In the genomic region with DNA sequence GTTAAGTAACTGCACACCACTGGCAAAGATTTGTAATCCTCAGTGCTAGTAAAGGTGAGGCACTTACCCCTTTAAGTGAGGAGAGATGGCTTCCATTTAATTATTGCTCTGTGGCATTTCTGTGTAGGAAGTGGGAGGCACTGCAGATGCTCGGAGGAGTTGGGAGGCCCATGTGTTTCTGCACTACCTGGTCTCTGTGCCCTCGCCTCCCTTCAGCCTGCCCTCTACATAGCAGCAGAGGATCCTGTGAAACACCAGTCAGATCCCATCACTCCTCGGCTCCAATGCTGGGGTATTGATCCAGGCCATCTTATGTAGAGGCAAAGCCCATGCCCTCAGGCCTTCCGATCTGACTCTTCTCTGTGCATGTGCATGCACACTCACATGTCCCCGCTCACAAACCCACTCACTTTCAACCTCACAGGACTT, we compare ENCODE assay signal across 8 cellular contexts.
DNase-seq lines count a peak whose midpoint lies in the region; TF ChIP-seq lines count a peak whose summit lies in the region.

No MANE protein-coding gene starts in this region.

- POLR2A ChIA-PET in CD8-positive, alpha-beta memory T cell (lab: Charles Lee) = no interaction called here

- H3K4me3 Mint-ChIP-seq in CD8-positive, alpha-beta memory T cell = peak overlapping the region; percentile 75 to 95 (median 87)
- peak overlapping the region; percentile 77 for H3K4me3 Mint-ChIP-seq in activated T-cell treated with anti-CD3 and anti-CD28 coated beads, Interleukin-2, amount 50 U/mL, for 24 hours

- peaks cover 20% of the 10 kb centered on the region for H3K4me1 ChIP-seq in CD8-positive, alpha-beta memory T cell (ENCODE audit: insufficient read depth, low read length)
- peaks cover 72% of the 10 kb centered on the region for H3K4me1 ChIP-seq in mononuclear cell (ENCODE audit: insufficient read depth, low read length)

- peak in 2 of 5 donors; percentile 13 to 15 for DNase-seq in CD8-positive, alpha-beta memory T cell
- DNase-seq in HL-60 (ENCODE audit: low read depth in 1 of 2, low spot score in 1 of 2) = peak in 1 of 2 experiments; percentile 63
- DNase-seq in activated T-cell treated with anti-CD3 and anti-CD28 coated beads, Interleukin-2, amount 50 U/mL, for 24 hours = peak; percentile 47
- no peak for DNase-seq in H7
- DNase-seq in NCI-H774 (lab: John Stamatoyannopoulos, UW) = no peak
- no peak for DNase-seq in SHP77 treated with DMSO at 0.1 percent for 48 hours (lab: John Stamatoyannopoulos, UW)
- DNase-seq in activated gamma-delta T cell treated with Interleukin-2 at 50 U/mL for 16 hours = no peak

- peak overlapping the region; percentile 39 for H3K27ac ChIP-seq in CD8-positive, alpha-beta memory T cell (ENCODE audit: low read depth, low read length)
- peak overlapping the region; percentile 91 for H3K27ac ChIP-seq in HL-60 (replicated peaks)

- no peaks in the 10 kb centered on the region for H3K36me3 ChIP-seq in CD8-positive, alpha-beta memory T cell (ENCODE audit: insufficient read depth, low read length)
- H3K36me3 ChIP-seq in H7 (replicated peaks; ENCODE audit: control insufficient read depth, insufficient read depth, low read length) = no peaks in the 10 kb centered on the region

- H3K36me3 Mint-ChIP-seq in CD8-positive, alpha-beta memory T cell = peaks cover 0 to 4% (median 2%) of the 10 kb centered on the region in 3 donors
- H3K36me3 Mint-ChIP-seq in activated T-cell treated with anti-CD3 and anti-CD28 coated beads, Interleukin-2, amount 50 U/mL, for 24 hours (ENCODE audit: low read depth) = no peaks in the 10 kb centered on the region

- no peaks in the 10 kb centered on the region for H3K9me3 ChIP-seq in CD8-positive, alpha-beta memory T cell (ENCODE audit: low read length)
- no peaks in the 10 kb centered on the region for H3K9me3 ChIP-seq in mononuclear cell (ENCODE audit: low read depth, low read length)

- H3K27me3 Mint-ChIP-seq in CD8-positive, alpha-beta memory T cell = no peaks in the 10 kb centered on the region
- no peaks in the 10 kb centered on the region for H3K27me3 Mint-ChIP-seq in activated T-cell treated with anti-CD3 and anti-CD28 coated beads, Interleukin-2, amount 50 U/mL, for 24 hours

- no peaks in the 10 kb centered on the region for H3K27me3 ChIP-seq in CD8-positive, alpha-beta memory T cell (ENCODE audit: insufficient read depth, low read length, poor library complexity, severe bottlenecking)
- H3K27me3 ChIP-seq in HL-60 (ENCODE audit: insufficient read depth, poor library complexity, severe bottlenecking) (no peaks in the 10 kb centered on the region), mononuclear cell (ENCODE audit: insufficient read depth, low read length) (no peaks in the 10 kb centered on the region), H7 (ENCODE audit: control insufficient read depth, insufficient read depth, low read length) (no peaks in the 10 kb centered on the region)

- H3K4me3 ChIP-seq in CD8-positive, alpha-beta memory T cell (ENCODE audit: low read length) = peak overlapping the region; percentile 16
- no peak overlapping the region for H3K4me3 ChIP-seq in HL-60 (replicated peaks; ENCODE audit: insufficient read depth, low read length)
- peak overlapping the region; percentile 26 for H3K4me3 ChIP-seq in mononuclear cell (ENCODE audit: low read length)
- H3K4me3 ChIP-seq in H7 (ENCODE audit: insufficient read depth, low read depth, low read length) = no peak overlapping the region

- H3K9me3 Mint-ChIP-seq in CD8-positive, alpha-beta memory T cell = no peaks in the 10 kb centered on the region
- no peaks in the 10 kb centered on the region for H3K9me3 Mint-ChIP-seq in activated T-cell treated with anti-CD3 and anti-CD28 coated beads, Interleukin-2, amount 50 U/mL, for 24 hours

- peaks cover 26 to 40% (median 38%) of the 10 kb centered on the region in 3 donors for H3K4me1 Mint-ChIP-seq in CD8-positive, alpha-beta memory T cell
- peaks cover 28% of the 10 kb centered on the region for H3K4me1 Mint-ChIP-seq in activated T-cell treated with anti-CD3 and anti-CD28 coated beads, Interleukin-2, amount 50 U/mL, for 24 hours (ENCODE audit: low read depth)

- no peak for TF ChIP-seq CTCF in HL-60 (IDR thresholded peaks at IDR 0.05; ENCODE audit: insufficient read depth, low read length)

- CTCF ChIA-PET in CD8-positive, alpha-beta memory T cell (lab: Charles Lee) = no interaction called here

- peak overlapping the region; percentile 37 to 97 (median 89) for H3K27ac Mint-ChIP-seq in CD8-positive, alpha-beta memory T cell
- H3K27ac Mint-ChIP-seq in activated T-cell treated with anti-CD3 and anti-CD28 coated beads, Interleukin-2, amount 50 U/mL, for 24 hours = peak overlapping the region; percentile 90

Comparison
In these comparisons a context has a peak if more than half of its experiments do, and no peak if none do; other contexts are left out.
1. H3K4me3 ChIP-seq: peak in CD8-positive, alpha-beta memory T cell (single experiment) and mononuclear cell (single experiment); none in HL-60 (single experiment) and H7 (single experiment).